3 cellular contexts compared by ENCODE assay signal in genomic region chr22:23672778-23673620, GRCh38. TPM values are rescaled to one million over a fixed set of nuclear protein-coding genes. Genes with fewer than 3 reads are reported as not detected.
"Had no signal": no experiment of that assay in that cellular context is flagged by ENCODE, and none has a peak within 500 bp of the region (broad histone marks: within the 10 kb centered on the region; RNA-seq: fewer than 3 reads in every experiment).

No MANE protein-coding gene starts in this region.

RNA-seq across cellular contexts. Expression of gene RGL4, which starts 17.8 kb away (rescaled TPM):
- total RNA-seq: frontal cortex, kidney epithelial cell, left ventricle myocardium inferior had no signal

RNA-seq across cellular contexts. Expression of gene DRICH1, which starts 40.9 kb away (rescaled TPM):
- total RNA-seq: kidney epithelial cell, left ventricle myocardium inferior had no signal
